ENCODE assay signal across 17 cellular contexts in genomic region chr12:57848208-57848607, GRCh38. TPM values are rescaled to one million over a fixed set of nuclear protein-coding genes. Genes with fewer than 3 reads are reported as not detected.
DNase-seq lines count a peak whose midpoint lies in the region; ATAC-seq and TF ChIP-seq lines count a peak whose summit lies in the region.
"Had no signal": no experiment of that assay in that cellular context is flagged by ENCODE, and none has a peak within 500 bp of the region (broad histone marks: within the 10 kb centered on the region; RNA-seq: fewer than 3 reads in every experiment).

No MANE protein-coding gene starts in this region.

- no peaks in the 10 kb centered on the region for H3K36me3 ChIP-seq in gastrocnemius medialis
- H3K36me3 ChIP-seq: lower lobe of right lung, transverse colon had no signal

- peaks cover 29% of the 10 kb centered on the region for H3K27me3 Mint-ChIP-seq in activated CD4-positive, alpha-beta T cell treated with anti-CD3 and anti-CD28 coated beads, Interleukin-2, amount 10 ng/mL, durations not matched to agents 24 days and 14 days
- H3K27me3 Mint-ChIP-seq in endothelial cell (ENCODE audit: unreplicated experiment): peaks cover 44% of the 10 kb centered on the region

- no peak for TF ChIP-seq POLR2A in gastrocnemius medialis (IDR thresholded peaks at IDR 0.05)

- H3K27me3 ChIP-seq in gastrocnemius medialis: no peaks in the 10 kb centered on the region

- H3K4me1 ChIP-seq in gastrocnemius medialis: peaks cover 65 to 66% of the 10 kb centered on the region in 2 donors

- H3K4me3 ChIP-seq in gastrocnemius medialis: no peak overlapping the region
- H3K4me3 ChIP-seq: A549, lower lobe of right lung, SJCRH30, transverse colon had no signal

- TF ChIP-seq CTCF in endothelial cell (IDR thresholded peaks at IDR 0.05; ENCODE audit: unreplicated experiment) (no peak), gastrocnemius medialis (IDR thresholded peaks at IDR 0.05 in 4 of 5, conservative IDR thresholded peaks at IDR 0.05 in 1 of 5) (no peak)

- peaks cover 25% of the 10 kb centered on the region for H3K4me1 Mint-ChIP-seq in activated CD4-positive, alpha-beta T cell treated with anti-CD3 and anti-CD28 coated beads, Interleukin-2, amount 10 ng/mL, durations not matched to agents 24 days and 14 days
- H3K4me1 Mint-ChIP-seq in endothelial cell (ENCODE audit: unreplicated experiment): peaks cover 46% of the 10 kb centered on the region

- peak overlapping the region; percentile 93 to 99 (median 98) for H3K27ac ChIP-seq in gastrocnemius medialis
- H3K27ac ChIP-seq: lower lobe of right lung, neutrophil, SJCRH30 had no signal

- H3K9me3 ChIP-seq in gastrocnemius medialis: no peaks in the 10 kb centered on the region
- H3K9me3 ChIP-seq: A549, lower lobe of right lung, neutrophil, SJCRH30, transverse colon had no signal

- ATAC-seq in gastrocnemius medialis: no peak
- no peak for ATAC-seq in GM21390 (IDR thresholded peaks at IDR 0.05; ENCODE audit: unreplicated experiment)
- ATAC-seq: A549, HCT116, lower lobe of right lung had no signal

- peaks cover 3% of the 10 kb centered on the region for H3K36me3 Mint-ChIP-seq in activated CD4-positive, alpha-beta T cell treated with anti-CD3 and anti-CD28 coated beads, Interleukin-2, amount 10 ng/mL, durations not matched to agents 24 days and 14 days (ENCODE audit: low read depth)
- peaks cover 4% of the 10 kb centered on the region for H3K36me3 Mint-ChIP-seq in endothelial cell (ENCODE audit: low read depth, unreplicated experiment)

- intact Hi-C loops in activated CD4-positive, alpha-beta T cell treated with anti-CD3 and anti-CD28 coated beads, Interleukin-2, amount 10 ng/mL, durations not matched to agents 24 days and 14 days (cut with micrococcal nuclease): loop anchor here (5.0 to 10.0 kb wide), 2 partner anchors 326 to 1747 kb away; partner anchors contain the start of genes DDIT3, MBD6 and SLC16A7
- intact Hi-C loops in gastrocnemius medialis (cut with DNase I; ENCODE audit: low total_unique reads): loop anchor here (5.0 kb wide), 2 partner anchors 326 to 1731 kb away; partner anchors contain the start of genes DDIT3, MBD6, RPL41 and ZC3H10

- H3K9me3 Mint-ChIP-seq in activated CD4-positive, alpha-beta T cell treated with anti-CD3 and anti-CD28 coated beads, Interleukin-2, amount 10 ng/mL, durations not matched to agents 24 days and 14 days: no peaks in the 10 kb centered on the region
- H3K9me3 Mint-ChIP-seq in endothelial cell (ENCODE audit: unreplicated experiment): no peaks in the 10 kb centered on the region

- in situ Hi-C loops in gastrocnemius medialis (cut with MboI; ENCODE audit: low sequenced_read_pairs in 4 of 4): no loop called here

- peak overlapping the region; percentile 44 for H3K4me3 Mint-ChIP-seq in activated CD4-positive, alpha-beta T cell treated with anti-CD3 and anti-CD28 coated beads, Interleukin-2, amount 10 ng/mL, durations not matched to agents 24 days and 14 days
- H3K4me3 Mint-ChIP-seq in endothelial cell (ENCODE audit: unreplicated experiment): peak overlapping the region; percentile 60

- H3K27ac Mint-ChIP-seq in activated CD4-positive, alpha-beta T cell treated with anti-CD3 and anti-CD28 coated beads, Interleukin-2, amount 10 ng/mL, durations not matched to agents 24 days and 14 days: no peak overlapping the region
- H3K27ac Mint-ChIP-seq in endothelial cell (ENCODE audit: unreplicated experiment): peak overlapping the region; percentile 63

- no peak for DNase-seq in activated CD4-positive, alpha-beta T cell treated with anti-CD3 and anti-CD28 coated beads, Interleukin-2, amount 10 ng/mL, durations not matched to agents 24 days and 14 days
- no peak for DNase-seq in activated CD4-positive, alpha-beta T cell treated with anti-CD3 and anti-CD28 coated beads, Interleukin-2, amount 50 U/mL, for 1 hour
- DNase-seq in NCI-H2029 (lab: John Stamatoyannopoulos, UW): peak; percentile 67
- no peak for DNase-seq in endothelial cell (ENCODE audit: low spot score)
- DNase-seq in gastrocnemius medialis: no peak
- DNase-seq in HPDE6-E6E7 (ENCODE audit: extremely low spot score): no peak
- no peak for DNase-seq in D341Med (ENCODE audit: low spot score)
- DNase-seq: lower lobe of right lung; NCI-H1694; stimulated activated CD4-positive, alpha-beta T cell treated with anti-CD3 and anti-CD28 coated beads, Interleukin-2, amount 100 ng/mL, for 48 hours; stimulated activated CD8-positive, alpha-beta memory T cell treated with anti-CD3 and anti-CD28 coated beads, Interleukin-4, amount 100 ng/mL, for 48 hours had no signal

RNA-seq across cellular contexts. Expression of gene CTDSP2, which starts 1.7 kb away (rescaled TPM):
- 81.4 and 82.7 TPM in 2 replicates for total RNA-seq in activated CD4-positive, alpha-beta T cell treated with anti-CD3 and anti-CD28 coated beads, Interleukin-2, amount 10 ng/mL, durations not matched to agents 24 days and 14 days
- total RNA-seq in endothelial cell (ENCODE audit: unreplicated experiment): 181 TPM
- 100 to 1,000 TPM in 1 of 4 donors, 10 to 100 TPM in 3; 66.0 to 116 (median 83.4) TPM for total RNA-seq in gastrocnemius medialis

RNA-seq across cellular contexts. Expression of gene AVIL, which starts 29.7 kb away (rescaled TPM):
- total RNA-seq in activated CD4-positive, alpha-beta T cell treated with anti-CD3 and anti-CD28 coated beads, Interleukin-2, amount 10 ng/mL, durations not matched to agents 24 days and 14 days: 1.2 and 1.9 TPM in 2 replicates
- 4.5 TPM for total RNA-seq in endothelial cell (ENCODE audit: unreplicated experiment)
- 10 to 100 TPM in 1 of 4 donors, 1 to 10 TPM in 2, under 1 TPM in 1; 0.78 to 22.7 (median 4.3) TPM for total RNA-seq in gastrocnemius medialis
